8 cellular contexts compared by ENCODE assay signal in genomic region chr3:58009026-58009748, GRCh38. TPM values are rescaled to one million over a fixed set of nuclear protein-coding genes. Genes with fewer than 3 reads are reported as not detected.
DNase-seq lines count a peak whose midpoint lies in the region; ATAC-seq, FAIRE-seq and TF ChIP-seq lines count a peak whose summit lies in the region.

No MANE protein-coding gene starts in this region.

- TF ChIP-seq RAD21 in K562 (CRISPR knock-in tag; conservative IDR thresholded peaks at IDR 0.05 in 1 of 2, IDR thresholded peaks at IDR 0.05 in 1 of 2): no peak

- H3K27me3 ChIP-seq in RWPE2 (ENCODE audit: insufficient read depth, poor library complexity, severe bottlenecking): no peaks in the 10 kb centered on the region
- H3K27me3 ChIP-seq in K562 (ENCODE audit: control insufficient read depth in 2 of 2, insufficient read depth in 2 of 2, low read length in 2 of 2): no peaks in the 10 kb centered on the region
- no peaks in the 10 kb centered on the region for H3K27me3 ChIP-seq in layer of hippocampus (ENCODE audit: control insufficient read depth, insufficient read depth, low read length)

- POLR2A ChIA-PET in K562 (lab: Yijun Ruan, JAX): interaction anchor here (0.6 to 1.7 kb wide), 9 partner anchors 10 to 297 kb away, joined by 3 to 7 read pairs (median 3); partner anchors contain the start of genes HTD2 and RPP14

- DNase-seq in AG10803 (ENCODE audit: low read depth) (no peak), RWPE2 (ENCODE audit: low spot score) (no peak), K562 (ENCODE audit: extremely low read depth in 1 of 4, low spot score in 3 of 4) (peak; percentile 27 to 52 (median 43)), EL (no peak)
- DNase-seq in stimulated activated CD8-positive, alpha-beta memory T cell treated with anti-CD3 and anti-CD28 coated beads, Interleukin-15, amount 100 ng/mL, for 48 hours (ENCODE audit: low read depth in 2 of 2): peak; percentile 9 to 26

- H3K9me3 ChIP-seq in RWPE2 (ENCODE audit: severe bottlenecking): no peaks in the 10 kb centered on the region
- H3K9me3 ChIP-seq in K562 (replicated peaks; ENCODE audit: control insufficient read depth, insufficient read depth, low read depth, low read length): no peaks in the 10 kb centered on the region

- H3K9ac ChIP-seq in K562 (ENCODE audit: insufficient read depth in 1 of 2, low read depth in 2 of 2, low read length in 2 of 2): peak overlapping the region; percentile 86 to 97

- intact Hi-C loops in K562 (cut with micrococcal nuclease): loop anchor here (5.0 to 10.0 kb wide), 2 partner anchors 47 to 144 kb away; no protein-coding TSS in a partner anchor

- no peak for FAIRE-seq in K562 (lab: Jason Lieb, UNC)

- H3K4me2 ChIP-seq in K562 (ENCODE audit: insufficient read depth, low read length): peak overlapping the region; percentile 99

- H3K36me3 ChIP-seq in RWPE2 (ENCODE audit: low read depth) (peaks cover 58% of the 10 kb centered on the region), K562 (ENCODE audit: control insufficient read depth, insufficient read depth, low read length) (no peaks in the 10 kb centered on the region)

- in situ Hi-C loops in K562 (cut with MboI): loop anchor here (10.0 to 25.0 kb wide), 2 partner anchors 153 to 296 kb away; partner anchors contain the start of genes HTD2 and RPP14

- peak overlapping the region; percentile 24; the same call in 1 of the 2 replicates for H2AFZ ChIP-seq in K562 (ENCODE audit: low read depth, low read length)

- H3K79me2 ChIP-seq in K562 (ENCODE audit: control insufficient read depth, insufficient read depth, low read length): peaks cover 54% of the 10 kb centered on the region

- ATAC-seq in GM21423 (IDR thresholded peaks at IDR 0.05; ENCODE audit: unreplicated experiment): peak; percentile 24
- no peak for ATAC-seq in RWPE2 (ENCODE audit: low read depth)
- peak; percentile 66 for ATAC-seq in K562
- no peak for ATAC-seq in HG03521 (IDR thresholded peaks at IDR 0.05; ENCODE audit: unreplicated experiment)

- no peaks in the 10 kb centered on the region for H3K9me1 ChIP-seq in K562 (ENCODE audit: control insufficient read depth, insufficient read depth, low read length)

- H3K4me3 ChIP-seq in AG10803 (ENCODE audit: low read length) (peak overlapping the region; percentile 100), RWPE2 (ENCODE audit: severe bottlenecking) (peak overlapping the region; percentile 77), K562 (peak overlapping the region; percentile 83)

- TF ChIP-seq CTCF in AG10803 (conservative IDR thresholded peaks at IDR 0.05; ENCODE audit: low read length) (no peak), RWPE2 (IDR thresholded peaks at IDR 0.05; ENCODE audit: poor library complexity, severe bottlenecking) (no peak), K562 (IDR thresholded peaks at IDR 0.05 in 2 of 3, conservative IDR thresholded peaks at IDR 0.05 in 1 of 3; ENCODE audit: insufficient read depth in 2 of 3, low read depth in 1 of 3, low read length in 3 of 3) (no peak)

- no TSS peak for BruUV-seq in K562 (replicated peaks; lab: Mats Ljungman, UMichigan)

- H4K20me1 ChIP-seq in K562 (replicated peaks; ENCODE audit: control insufficient read depth, insufficient read depth, low read length): peaks cover 12% of the 10 kb centered on the region; the same call in 1 of the 2 replicates

- TF ChIP-seq EP300 in K562 (IDR thresholded peaks at IDR 0.05; ENCODE audit: low read length): no peak

- H3K4me1 ChIP-seq in RWPE2 (ENCODE audit: insufficient read depth, poor library complexity, severe bottlenecking): peaks cover 33% of the 10 kb centered on the region
- peaks cover 2 to 20% of the 10 kb centered on the region in 2 experiments; a peak in 4 of 5 replicates for H3K4me1 ChIP-seq in K562 (replicated peaks in 1 of 2; ENCODE audit: control insufficient read depth in 2 of 2, insufficient read depth in 2 of 2, low read length in 2 of 2)

- no peak for TF ChIP-seq POLR2A in K562 (conservative IDR thresholded peaks at IDR 0.05)

- WGBS in K562 (ENCODE audit: insufficient coverage, low coverage, missing lambda C conversion rate): 2% methylated on average over 24 of the region's 33 CpGs

- H3K27ac ChIP-seq in RWPE2 (ENCODE audit: poor library complexity, severe bottlenecking) (peak overlapping the region; percentile 96), K562 (ENCODE audit: extremely low read depth, low read depth, low read length) (peak overlapping the region; percentile 15; the same call in 1 of the 3 replicates), layer of hippocampus (ENCODE audit: low read depth, low read length) (peak overlapping the region; percentile 90)

- CTCF ChIA-PET in K562 (lab: Yijun Ruan, JAX; ENCODE audit: low intra/inter-chr PET ratio): interaction anchor here (0.8 kb wide), 1 partner anchor 165 kb away, joined by 3 read pairs; no protein-coding TSS in a partner anchor

TF ChIP-seq in K562, 482 proteins besides CTCF, POLR2A, EP300 and RAD21 (continues in another document):
- no peak for TF ChIP-seq ETV6 (IDR thresholded peaks at IDR 0.05; ENCODE audit: borderline replicate concordance in 1 of 2, low read depth in 2 of 2, low read length in 1 of 2)
- TF ChIP-seq ETV6 (CRISPR knock-in tag; IDR thresholded peaks at IDR 0.05; ENCODE audit: borderline replicate concordance): no peak
- TF ChIP-seq ZNF280A (IDR thresholded peaks at IDR 0.05; ENCODE audit: low read depth, partially characterized antibody): no peak
- TF ChIP-seq ZNF780A (CRISPR knock-in tag; IDR thresholded peaks at IDR 0.05): no peak
- 0 out of 2 replicates have a peak, but pooled peaks have one; percentile 49 for TF ChIP-seq ZKSCAN3 (CRISPR knock-in tag; IDR thresholded peaks at IDR 0.05)
- no peak for TF ChIP-seq ZBTB2 (IDR thresholded peaks at IDR 0.05)

RNA-seq across cellular contexts. Expression of gene FLNB, which starts 1.0 kb away (rescaled TPM):
- 104 and 176 TPM in 2 replicates for total RNA-seq in K562 (2011; cell fraction: chromatin; rRNA removed; ENCODE audit: low replicate concordance)
- total RNA-seq in K562 (2011; cell fraction: nucleolus; rRNA removed): 86.7 and 89.5 TPM in 2 replicates
- 74.4 and 75.0 TPM in 2 replicates for total RNA-seq in K562 (2011; cell fraction: nucleoplasm; rRNA removed)
- total RNA-seq in K562 (2014; rRNA removed) (27.6 and 37.5 TPM in 2 replicates), K562 (2014; rRNA removed; fragmentation: Illumina TruSeq; extraction: Trizol) (22.5 and 25.6 TPM in 2 replicates), K562 (2015; rRNA removed; fragmentation: Illumina TruSeq; extraction: Trizol) (27.4 and 27.9 TPM in 2 replicates), K562 (2021) (43.3 and 48.1 TPM in 2 replicates)
- polyA plus RNA-seq in K562 (2011; rRNA removed) (20.3 and 27.7 TPM in 2 replicates), K562 (2014; fragmentation: Illumina TruSeq; extraction: Trizol) (32.2 and 33.4 TPM in 2 replicates), K562 (2014; fragmentation: Nextera tagmentation; extraction: Ambion mirVana) (10 to 100 TPM in 1 of 2 experiments, 1 to 10 TPM in 1; 9.4 to 13.0 TPM), K562 (2014; rRNA removed) (17.0 and 19.0 TPM in 2 replicates)
- polyA plus RNA-seq in K562 (2011; cell fraction: cytosol; rRNA removed): 18.4 and 30.1 TPM in 2 replicates
- polyA plus RNA-seq in K562 (2011; cell fraction: nucleus; rRNA removed): 111 and 183 TPM in 2 replicates
- polyA plus RNA-seq in K562 (2012): 37.0 and 76.9 TPM in 2 replicates
- polyA minus RNA-seq in K562 (2011; rRNA and poly(A)+ RNA removed): 75.9 and 104 TPM in 2 replicates
- 66.1 and 94.5 TPM in 2 replicates for polyA minus RNA-seq in K562 (2011; cell fraction: cytosol; rRNA and poly(A)+ RNA removed)
- 56.8 and 166 TPM in 2 replicates for polyA minus RNA-seq in K562 (2011; cell fraction: nucleus; rRNA and poly(A)+ RNA removed)

Comparison
In these comparisons a context has a peak if more than half of its experiments do, and no peak if none do; other contexts are left out.
1. DNase-seq: peak in K562 (4 of 4) and stimulated activated CD8-positive, alpha-beta memory T cell treated with anti-CD3 and anti-CD28 coated beads, Interleukin-15, amount 100 ng/mL, for 48 hours (2 of 2); none in AG10803 (single experiment), RWPE2 (single experiment) and EL (single experiment).
2. ATAC-seq: peak in GM21423 (single experiment) and K562 (single experiment); none in RWPE2 (single experiment) and HG03521 (single experiment).
3. H3K27ac ChIP-seq: peak in every context shown above with its lines; median percentile 96 in RWPE2; 90 in layer of hippocampus; 15 in K562.
4. Peak in every context shown above with its lines, with median percentiles within 50 percentile points of each other: H3K4me3 ChIP-seq.